ENCODE assay signal across 18 cellular contexts in genomic region chr5:45261125-45261524, GRCh38.
DNase-seq lines count a peak whose midpoint lies in the region; ATAC-seq, FAIRE-seq and TF ChIP-seq lines count a peak whose summit lies in the region.
"Had no signal": no experiment of that assay in that cellular context is flagged by ENCODE, and none has a peak within 500 bp of the region (broad histone marks: within the 10 kb centered on the region; RNA-seq: fewer than 3 reads in every experiment).

No MANE protein-coding gene starts in this region.

- H3K79me1 ChIP-seq in H1 (ENCODE audit: low read depth, low read length) = no peaks in the 10 kb centered on the region

- POLR2A ChIA-PET in H1 (lab: Charles Lee; ENCODE audit: partially characterized antibody) = no interaction called here

- no peak overlapping the region for H3K4me2 ChIP-seq in MM.1S (ENCODE audit: low read depth, low read length)
- H3K4me2 ChIP-seq in H1 (ENCODE audit: insufficient read depth in 1 of 2, low read depth in 2 of 2, low read length in 2 of 2) = no peak overlapping the region

- H3K9ac ChIP-seq in MM.1S (ENCODE audit: low read length) (no peak overlapping the region), H1 (replicated peaks in 1 of 4; ENCODE audit: extremely low read depth in 1 of 4, low read depth in 3 of 4, low read length in 3 of 4) (no peak overlapping the region)
- H3K9ac ChIP-seq: GM23248 had no signal

- TF ChIP-seq CTCF in MM.1S (IDR thresholded peaks at IDR 0.05; ENCODE audit: low read length) (no peak), H1 (IDR thresholded peaks at IDR 0.05; ENCODE audit: control extremely low read depth in 1 of 3, insufficient read depth in 1 of 3, low read depth in 1 of 3, low read length in 3 of 3) (no peak), pancreas (IDR thresholded peaks at IDR 0.05) (no peak), esophagus muscularis mucosa (IDR thresholded peaks at IDR 0.05) (no peak)

- H3K4me1 ChIP-seq in MM.1S (ENCODE audit: low read length) = no peaks in the 10 kb centered on the region
- H3K4me1 ChIP-seq in H1 (replicated peaks in 1 of 4; ENCODE audit: control insufficient read depth in 3 of 4, insufficient read depth in 4 of 4, low read length in 3 of 4) = peaks cover 0 to 2% (median 0%) of the 10 kb centered on the region in 4 experiments; a peak in 1 of 7 replicates
- peaks cover 0 to 20% (median 6%) of the 10 kb centered on the region in 3 donors for H3K4me1 ChIP-seq in pancreas
- no peaks in the 10 kb centered on the region for H3K4me1 ChIP-seq in esophagus muscularis mucosa

- H2BK120ac ChIP-seq in H1 (replicated peaks; ENCODE audit: low read depth, low read length) = no peak overlapping the region

- no peak overlapping the region for H3K14ac ChIP-seq in H1 (ENCODE audit: insufficient read length)

- FAIRE-seq in H1 (lab: Jason Lieb, UNC) (no peak), pancreas (lab: Jason Lieb, UNC) (no peak)
- FAIRE-seq: G401.6, GM12892, GM19239 had no signal

- H3K27ac ChIP-seq in MM.1S (ENCODE audit: low read length) (no peak overlapping the region), H1 (ENCODE audit: low read depth, low read length) (no peak overlapping the region), pancreas (no peak overlapping the region), esophagus muscularis mucosa (replicated peaks in 1 of 4) (no peak overlapping the region)
- H3K27ac ChIP-seq: GM23248 had no signal

- H4K5ac ChIP-seq in H1 (ENCODE audit: insufficient read length, low read depth, low read length) = peak overlapping the region; percentile 62

- H3K27me3 ChIP-seq in MM.1S (replicated peaks; ENCODE audit: insufficient read depth, low read length) (no peaks in the 10 kb centered on the region), H1 (replicated peaks in 1 of 4; ENCODE audit: control insufficient read depth in 3 of 4, extremely low read depth in 1 of 4, insufficient read depth in 3 of 4, low read length in 3 of 4) (no peaks in the 10 kb centered on the region), pancreas (no peaks in the 10 kb centered on the region), esophagus muscularis mucosa (no peaks in the 10 kb centered on the region)

- no peaks in the 10 kb centered on the region for H3K9me2 ChIP-seq in MM.1S (replicated peaks; ENCODE audit: insufficient read depth, low read length)

- TF ChIP-seq POLR2A in H1 (IDR thresholded peaks at IDR 0.05; ENCODE audit: control extremely low read depth in 1 of 2, low read depth in 2 of 2, low read length in 2 of 2) (no peak), erythroblast (IDR thresholded peaks at IDR 0.05; ENCODE audit: low read length) (no peak), esophagus muscularis mucosa (IDR thresholded peaks at IDR 0.05; ENCODE audit: low read depth) (no peak)

- H3F3A ChIP-seq in MM.1S (ENCODE audit: insufficient read depth, low read length) = no peaks in the 10 kb centered on the region

- ATAC-seq in pancreas = peak; percentile 38 to 70 (median 54)

- no peak overlapping the region for H4K91ac ChIP-seq in H1 (replicated peaks; ENCODE audit: insufficient read length, low read length)

- no peaks in the 10 kb centered on the region for H3K36me3 ChIP-seq in MM.1S (replicated peaks; ENCODE audit: insufficient read depth, low read length)
- peaks cover 0 to 4% (median 0%) of the 10 kb centered on the region in 4 experiments; a peak in 3 of 8 replicates for H3K36me3 ChIP-seq in H1 (ENCODE audit: control insufficient read depth in 2 of 4, insufficient read depth in 4 of 4, low read length in 3 of 4)
- H3K36me3 ChIP-seq in pancreas = no peaks in the 10 kb centered on the region
- H3K36me3 ChIP-seq in esophagus muscularis mucosa = no peaks in the 10 kb centered on the region

- 89% methylated on average over 4 of the region's 4 CpGs; no CpG with 5 or more reads in 1 of the 2 experiments for WGBS in H1 (ENCODE audit: extremely low coverage in 1 of 2, insufficient coverage in 1 of 2, insufficient read length in 1 of 2, insufficient replicate concordance in 2 of 2, low coverage in 1 of 2, low lambda C conversion rate in 2 of 2, missing lambda C conversion rate in 1 of 2), 2 experiments
- WGBS in pancreas, 2 donors = 12 to 15% methylated on average over 4 of the region's 4 CpGs
- 89% methylated on average over 4 of the region's 4 CpGs for WGBS in esophagus muscularis mucosa

- H3K18ac ChIP-seq in H1 (ENCODE audit: extremely low read depth, low read length) = no peak overlapping the region

- intact Hi-C loops in pancreas (cut with DNase I) = no loop called here
- intact Hi-C loops in esophagus muscularis mucosa (cut with DNase I) = no loop called here

- H4K20me1 ChIP-seq in MM.1S (ENCODE audit: insufficient read depth, low read length) = no peaks in the 10 kb centered on the region
- H4K20me1 ChIP-seq in H1 (replicated peaks in 1 of 2; ENCODE audit: control insufficient read depth in 1 of 2, insufficient read depth in 2 of 2, low read length in 2 of 2) = no peaks in the 10 kb centered on the region

- no peak overlapping the region for H2AK5ac ChIP-seq in H1 (ENCODE audit: low read depth, low read length)

- H2BK20ac ChIP-seq in H1 (ENCODE audit: low read length) = no peak overlapping the region

- TF ChIP-seq RAD21 in H1 (IDR thresholded peaks at IDR 0.05 in 1 of 2, conservative IDR thresholded peaks at IDR 0.05 in 1 of 2; ENCODE audit: low read depth in 2 of 2, low read length in 2 of 2) = no peak

- H2AFZ ChIP-seq in MM.1S (ENCODE audit: low read length) (0 out of 2 replicates have a peak overlapping the region, but pooled peaks have one; percentile 34), H1 (ENCODE audit: low read length) (no peak overlapping the region)
- H2AFZ ChIP-seq: GM23248 had no signal

- no peak overlapping the region for H3K4ac ChIP-seq in H1 (replicated peaks; ENCODE audit: insufficient read length, low read depth, low read length)

- H3K4me3 ChIP-seq in MM.1S (ENCODE audit: low read length) (no peak overlapping the region), H1 (ENCODE audit: extremely low read depth in 1 of 4, insufficient read depth in 2 of 4, low read depth in 3 of 4, low read length in 4 of 4) (no peak overlapping the region), pancreas (no peak overlapping the region), esophagus muscularis mucosa (no peak overlapping the region)
- H3K4me3 ChIP-seq: GM23248 had no signal

- no peak overlapping the region for H3K56ac ChIP-seq in H1 (replicated peaks; ENCODE audit: insufficient read length, low read depth, low read length)

- no peak overlapping the region for H2BK5ac ChIP-seq in H1 (ENCODE audit: low read depth, low read length)

- H2BK15ac ChIP-seq in H1 (ENCODE audit: low read length) = no peak overlapping the region

- TF ChIP-seq EP300 in H1 (IDR thresholded peaks at IDR 0.05; ENCODE audit: borderline replicate concordance in 1 of 2, low read depth in 2 of 2, low read length in 2 of 2) (no peak), esophagus muscularis mucosa (IDR thresholded peaks at IDR 0.05) (no peak)

- H4K8ac ChIP-seq in H1 (ENCODE audit: extremely low read depth, insufficient read depth, low read length) = no peak overlapping the region

- DNase-seq in MM.1S (no peak), H1 (ENCODE audit: low read depth in 1 of 2, low spot score in 2 of 2) (no peak), pancreas (no peak), erythroblast (lab: John Stamatoyannopoulos, UW) (no peak), esophagus muscularis mucosa (ENCODE audit: extremely low spot score) (no peak), cortex of kidney (lab: John Stamatoyannopoulos, UW) (no peak)
- DNase-seq: C1 segment of cervical spinal cord; Calu3; CD4-positive, alpha-beta memory T cell; COR-L47; DMS153; DND-41; GM23248; H9; HFFc6 had no signal

- H3K79me2 ChIP-seq in MM.1S (ENCODE audit: low read length) (no peaks in the 10 kb centered on the region), H1 (ENCODE audit: control insufficient read depth in 1 of 2, insufficient read depth in 2 of 2, low read length in 2 of 2) (no peaks in the 10 kb centered on the region)

- H3K23me2 ChIP-seq in H1 (ENCODE audit: low read depth, low read length) = no peaks in the 10 kb centered on the region

- H3K9me3 ChIP-seq in MM.1S (replicated peaks; ENCODE audit: insufficient read depth, low read length) (no peaks in the 10 kb centered on the region), H1 (ENCODE audit: insufficient read depth in 2 of 2, low read depth in 1 of 2, low read length in 1 of 2) (no peaks in the 10 kb centered on the region; a peak in 1 of 4 replicates), pancreas (no peaks in the 10 kb centered on the region), esophagus muscularis mucosa (no peaks in the 10 kb centered on the region)

- no peak overlapping the region for H3K23ac ChIP-seq in H1 (ENCODE audit: insufficient read length)

- no peak overlapping the region for H2BK12ac ChIP-seq in H1 (ENCODE audit: low read depth, low read length)

- CTCF ChIA-PET in H1 (lab: Charles Lee; ENCODE audit: partially characterized antibody) = interaction anchor here (1.1 kb wide), 1 partner anchor 23 kb away, joined by 3 read pairs; no protein-coding TSS in a partner anchor

TF ChIP-seq in H1, 55 proteins besides CTCF, POLR2A, EP300 and RAD21:
- no peak for TF ChIP-seq GABPA (IDR thresholded peaks at IDR 0.05; ENCODE audit: borderline replicate concordance, insufficient read depth, low read length)
- no peak for TF ChIP-seq KDM1A (IDR thresholded peaks at IDR 0.05; ENCODE audit: borderline replicate concordance, low read length)
- TF ChIP-seq POU5F1 (IDR thresholded peaks at IDR 0.05; ENCODE audit: low read depth, low read length) = no peak
- TF ChIP-seq CREB1 (IDR thresholded peaks at IDR 0.05) = no peak
- no peak for TF ChIP-seq SIRT6 (IDR thresholded peaks at IDR 0.05; ENCODE audit: low read length)
- no peak for TF ChIP-seq SP2 (IDR thresholded peaks at IDR 0.05; ENCODE audit: low read length)
- TF ChIP-seq TEAD4 (IDR thresholded peaks at IDR 0.05; ENCODE audit: low read depth, low read length) = no peak
- no peak for TF ChIP-seq CHD1 (IDR thresholded peaks at IDR 0.05; ENCODE audit: low read depth, low read length)
- TF ChIP-seq CBX8 (IDR thresholded peaks at IDR 0.05; ENCODE audit: borderline replicate concordance, low read depth, low read length) = no peak
- TF ChIP-seq RBBP5 (IDR thresholded peaks at IDR 0.05; ENCODE audit: borderline replicate concordance, low read depth, low read length) = no peak
- no peak for TF ChIP-seq EGR1 (IDR thresholded peaks at IDR 0.05; ENCODE audit: borderline replicate concordance, low read depth, low read length)
TF ChIP-seq in H1: peak in this region for 0.
